In the genomic region with DNA sequence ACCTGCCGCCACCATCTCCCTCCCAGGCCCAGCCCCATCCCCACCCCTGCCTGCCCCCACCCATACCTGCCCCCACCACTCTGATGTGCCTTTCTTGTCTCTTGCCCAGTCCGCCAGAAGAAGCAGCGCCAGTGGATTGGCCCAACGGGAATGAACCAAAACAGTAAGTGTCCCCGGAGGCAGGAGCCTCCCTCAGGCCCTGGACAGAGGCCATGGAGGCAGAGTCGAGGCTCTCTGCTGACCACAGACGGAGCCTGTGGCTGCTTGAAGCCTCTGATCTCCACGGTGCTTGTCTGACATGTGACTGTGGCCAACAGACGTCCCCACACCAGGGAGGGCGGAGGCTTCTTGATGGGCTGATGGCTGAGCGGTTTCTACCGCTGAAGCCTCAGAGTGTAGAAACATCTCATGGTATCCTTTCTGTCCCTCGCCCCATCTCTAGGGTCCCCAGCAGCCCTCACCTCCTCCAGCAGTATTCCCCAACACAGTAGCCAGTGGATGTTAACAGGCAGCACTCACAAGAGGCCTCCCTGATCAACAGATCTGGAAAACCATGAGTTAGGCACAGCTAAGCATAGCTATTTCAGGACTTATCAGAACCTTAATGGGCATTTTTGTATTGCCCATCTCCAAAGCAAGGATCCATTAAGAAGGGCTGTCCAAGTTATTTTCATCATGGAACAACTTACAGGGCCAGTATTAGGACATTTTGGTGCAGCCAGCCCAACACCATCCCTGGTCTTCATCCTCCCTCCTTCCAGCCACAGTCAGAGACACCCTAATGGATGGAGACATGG, we compare ENCODE assay signal across 21 cellular contexts. TPM values are rescaled to one million over a fixed set of nuclear protein-coding genes. Genes with fewer than 3 reads are reported as not detected.
A peak's percentile ranks its signal among the peaks of the same experiment; 100 is the strongest.
DNase-seq lines count a peak whose midpoint lies in the region; ATAC-seq, FAIRE-seq and TF ChIP-seq lines count a peak whose summit lies in the region.
"Had no signal": no experiment of that assay in that cellular context is flagged by ENCODE, and none has a peak within 500 bp of the region (broad histone marks: within the 10 kb centered on the region; RNA-seq: fewer than 3 reads in every experiment).

No MANE protein-coding gene starts in this region.

- H4K20me1 ChIP-seq in PC-9 (ENCODE audit: insufficient read depth) (no peaks in the 10 kb centered on the region), K562 (replicated peaks; ENCODE audit: control insufficient read depth, insufficient read depth, low read length) (peaks cover 16% of the 10 kb centered on the region), mammary epithelial cell (ENCODE audit: insufficient read depth, low read length) (no peaks in the 10 kb centered on the region)

- H3K9me3 Mint-ChIP-seq in activated CD4-positive, alpha-beta T cell treated with anti-CD3 and anti-CD28 coated beads, Interleukin-2, amount 10 ng/mL, durations not matched to agents 7 days and 5 days = no peaks in the 10 kb centered on the region
- H3K9me3 Mint-ChIP-seq: naive B cell had no signal

- H3K9me3 ChIP-seq in PC-9 (ENCODE audit: insufficient read depth, low read depth) (no peaks in the 10 kb centered on the region), K562 (replicated peaks; ENCODE audit: control insufficient read depth, insufficient read depth, low read depth, low read length) (no peaks in the 10 kb centered on the region), trophoblast cell (ENCODE audit: insufficient read depth, low read depth, low read length) (peaks cover 2% of the 10 kb centered on the region), esophagus squamous epithelium (no peaks in the 10 kb centered on the region), mammary epithelial cell (replicated peaks; ENCODE audit: insufficient read depth, low read length) (no peaks in the 10 kb centered on the region)
- H3K9me3 ChIP-seq: A549, breast epithelium, esophagus muscularis mucosa, HAP-1, psoas muscle, tibial nerve had no signal

- H3K27me3 ChIP-seq in PC-9 (ENCODE audit: insufficient read depth, low read depth) (no peaks in the 10 kb centered on the region), K562 (ENCODE audit: control insufficient read depth in 2 of 2, insufficient read depth in 2 of 2, low read length in 2 of 2) (peaks cover 27 to 50% of the 10 kb centered on the region in 2 experiments), trophoblast cell (ENCODE audit: insufficient read depth, low read length) (no peaks in the 10 kb centered on the region), esophagus squamous epithelium (no peaks in the 10 kb centered on the region), mammary epithelial cell (ENCODE audit: insufficient read depth, low read length) (no peaks in the 10 kb centered on the region)
- H3K27me3 ChIP-seq: breast epithelium, dorsolateral prefrontal cortex, esophagus muscularis mucosa, tibial nerve had no signal

- H3K9me1 ChIP-seq in K562 (ENCODE audit: control insufficient read depth, insufficient read depth, low read length) = no peaks in the 10 kb centered on the region

- dilution Hi-C loops in mammary epithelial cell (cut with HindIII; ENCODE audit: low sequenced_read_pairs) = no loop called here

- TF ChIP-seq RAD21 in K562 (CRISPR knock-in tag; conservative IDR thresholded peaks at IDR 0.05 in 1 of 2, IDR thresholded peaks at IDR 0.05 in 1 of 2) = no peak

- H3K4ac ChIP-seq in trophoblast cell (ENCODE audit: low read depth, low read length) = no peak overlapping the region

- H2AFZ ChIP-seq in PC-9 (no peak overlapping the region), K562 (ENCODE audit: low read depth, low read length) (no peak overlapping the region), trophoblast cell (ENCODE audit: insufficient read depth, low read length, poor library complexity) (no peak overlapping the region), mammary epithelial cell (ENCODE audit: low read depth, low read length) (no peak overlapping the region)

- TF ChIP-seq POLR2A in K562 (conservative IDR thresholded peaks at IDR 0.05) (no peak), esophagus squamous epithelium (IDR thresholded peaks at IDR 0.05) (no peak)

- no peaks in the 10 kb centered on the region for H3F3A ChIP-seq in PC-9 (ENCODE audit: insufficient read depth, low read depth)

- no peak for TF ChIP-seq EP300 in K562 (IDR thresholded peaks at IDR 0.05; ENCODE audit: low read length)

- peaks cover 59% of the 10 kb centered on the region for H3K4me1 Mint-ChIP-seq in activated CD4-positive, alpha-beta T cell treated with anti-CD3 and anti-CD28 coated beads, Interleukin-2, amount 10 ng/mL, durations not matched to agents 7 days and 5 days

- in situ Hi-C loops in K562 (cut with MboI) = no loop called here
- in situ Hi-C loops in mammary epithelial cell (cut with MboI; ENCODE audit: low sequenced_read_pairs in 2 of 2) = no loop called here

- no peaks in the 10 kb centered on the region for H3K27me3 Mint-ChIP-seq in activated CD4-positive, alpha-beta T cell treated with anti-CD3 and anti-CD28 coated beads, Interleukin-2, amount 10 ng/mL, durations not matched to agents 7 days and 5 days
- H3K27me3 Mint-ChIP-seq: naive B cell had no signal

- peak; percentile 29; the same call in 2 of the 3 replicates for ATAC-seq in K562
- ATAC-seq: A549, psoas muscle had no signal

- FAIRE-seq in K562 (lab: Jason Lieb, UNC) = no peak
- FAIRE-seq: A549, GM19239 had no signal

- H3K18ac ChIP-seq in trophoblast cell (ENCODE audit: low read length) = no peak overlapping the region

- H3K14ac ChIP-seq in trophoblast cell (ENCODE audit: low read length) = no peak overlapping the region

- no peak overlapping the region for H4K8ac ChIP-seq in trophoblast cell (ENCODE audit: low read depth, low read length)

- 2% methylated on average over 12 of the region's 13 CpGs for WGBS in K562 (ENCODE audit: insufficient coverage, low coverage, missing lambda C conversion rate)
- WGBS in trophoblast cell (ENCODE audit: extremely low coverage, insufficient coverage, insufficient read length) = no CpG with 5 or more reads among the region's 13 CpGs
- WGBS in esophagus squamous epithelium, 2 donors = 68 to 93% methylated on average over 6 of the region's 13 CpGs
- 70% methylated on average over 8 of the region's 13 CpGs for WGBS in mammary epithelial cell (ENCODE audit: low coverage, missing lambda C conversion rate)

- peak overlapping the region; percentile 15 for H2BK12ac ChIP-seq in trophoblast cell (ENCODE audit: low read length)

- no peak overlapping the region for H2BK5ac ChIP-seq in trophoblast cell (ENCODE audit: low read depth, low read length, poor library complexity)

- TF ChIP-seq CTCF in PC-9 (conservative IDR thresholded peaks at IDR 0.05) (no peak), K562 (IDR thresholded peaks at IDR 0.05 in 2 of 3, conservative IDR thresholded peaks at IDR 0.05 in 1 of 3; ENCODE audit: insufficient read depth in 2 of 3, low read depth in 1 of 3, low read length in 3 of 3) (no peak), esophagus squamous epithelium (IDR thresholded peaks at IDR 0.05) (no peak), mammary epithelial cell (conservative IDR thresholded peaks at IDR 0.05 in 1 of 2, IDR thresholded peaks at IDR 0.05 in 1 of 2; ENCODE audit: extremely low read depth in 1 of 2, insufficient read depth in 1 of 2, low read depth in 1 of 2, low read length in 2 of 2) (no peak)

- no TSS peak for BruUV-seq in PC-9 (replicated peaks; lab: Mats Ljungman, UMichigan)
- BruUV-seq in K562 (replicated peaks; lab: Mats Ljungman, UMichigan) = no TSS peak
- no TSS peak for BruUV-seq in mammary epithelial cell (replicated peaks; lab: Mats Ljungman, UMichigan)

- H3K36me3 ChIP-seq in PC-9 (ENCODE audit: low read depth) = no peaks in the 10 kb centered on the region
- no peaks in the 10 kb centered on the region for H3K36me3 ChIP-seq in K562 (ENCODE audit: control insufficient read depth, insufficient read depth, low read length)
- H3K36me3 ChIP-seq in trophoblast cell (ENCODE audit: control insufficient read depth in 1 of 2, insufficient read depth in 2 of 2, low read length in 2 of 2) = peaks cover 0 to 2% of the 10 kb centered on the region in 2 experiments
- H3K36me3 ChIP-seq in esophagus squamous epithelium = peaks cover 0 to 20% (median 0%) of the 10 kb centered on the region in 3 donors
- no peaks in the 10 kb centered on the region for H3K36me3 ChIP-seq in mammary epithelial cell (ENCODE audit: insufficient read depth, low read length)
- H3K36me3 ChIP-seq: breast epithelium, HAP-1 had no signal

- H3K9me2 ChIP-seq in PC-9 (ENCODE audit: insufficient read depth) = no peaks in the 10 kb centered on the region

- H3K79me2 ChIP-seq in PC-9 (ENCODE audit: low read depth) (no peaks in the 10 kb centered on the region), K562 (ENCODE audit: control insufficient read depth, insufficient read depth, low read length) (no peaks in the 10 kb centered on the region), trophoblast cell (ENCODE audit: control insufficient read depth, insufficient read depth, low read length, poor library complexity) (peaks cover 2% of the 10 kb centered on the region), mammary epithelial cell (ENCODE audit: insufficient read depth, low read length) (no peaks in the 10 kb centered on the region)

- H3K27ac ChIP-seq in PC-9 (no peak overlapping the region), K562 (ENCODE audit: extremely low read depth, low read depth, low read length) (no peak overlapping the region), trophoblast cell (ENCODE audit: low read depth, low read length) (no peak overlapping the region), esophagus squamous epithelium (no peak overlapping the region), mammary epithelial cell (ENCODE audit: insufficient read depth, low read depth, low read length) (no peak overlapping the region)
- H3K27ac ChIP-seq: A549, breast epithelium, dorsolateral prefrontal cortex, esophagus muscularis mucosa, psoas muscle, tibial nerve had no signal

- intact Hi-C loops in PC-9 (cut with micrococcal nuclease; ENCODE audit: unreplicated experiment) = loop anchor here (5.0 kb wide), 1 partner anchor 137 kb away; no protein-coding TSS in a partner anchor
- intact Hi-C loops in K562 (cut with micrococcal nuclease) = no loop called here
- intact Hi-C loops in esophagus squamous epithelium (cut with DNase I) = loop anchor here (10.0 kb wide), 1 partner anchor 299 kb away; no protein-coding TSS in a partner anchor
- intact Hi-C loops in mammary epithelial cell (cut with micrococcal nuclease) = no loop called here

- no peak overlapping the region for H4K91ac ChIP-seq in trophoblast cell (ENCODE audit: low read depth, low read length)

- H3K4me2 ChIP-seq in PC-9 (peak overlapping the region; percentile 30), K562 (ENCODE audit: insufficient read depth, low read length) (no peak overlapping the region), trophoblast cell (ENCODE audit: low read length) (no peak overlapping the region), mammary epithelial cell (ENCODE audit: insufficient read depth, low read depth, low read length) (no peak overlapping the region)
- H3K4me2 ChIP-seq: A549 had no signal

- H3K27ac Mint-ChIP-seq in activated CD4-positive, alpha-beta T cell treated with anti-CD3 and anti-CD28 coated beads, Interleukin-2, amount 10 ng/mL, durations not matched to agents 7 days and 5 days = peak overlapping the region; percentile 9

- POLR2A ChIA-PET in activated CD4-positive, alpha-beta T cell treated with anti-CD3 and anti-CD28 coated beads, Interleukin-2, amount 10 ng/mL, durations not matched to agents 7 days and 5 days (lab: Charles Lee) = no interaction called here
- POLR2A ChIA-PET in PC-9 (lab: Charles Lee; ENCODE audit: unreplicated experiment) (interaction anchor here (1.0 kb wide), 1 partner anchor 210 kb away, joined by 7 read pairs; a partner anchor contains a TSS), K562 (lab: Yijun Ruan, JAX) (no interaction called here)

- H2AK5ac ChIP-seq in trophoblast cell (ENCODE audit: low read length) = peak overlapping the region; percentile 44

- H4K12ac ChIP-seq in trophoblast cell (ENCODE audit: low read depth, low read length) = no peak overlapping the region

- H3K79me1 ChIP-seq in trophoblast cell (ENCODE audit: low read length) = peaks cover 2% of the 10 kb centered on the region

- no peak overlapping the region for H3K23ac ChIP-seq in trophoblast cell (ENCODE audit: low read length)

- no peak for DNase-seq in activated CD4-positive, alpha-beta T cell treated with anti-CD3 and anti-CD28 coated beads, Interleukin-2, amount 10 ng/mL, durations not matched to agents 7 days and 5 days
- no peak for DNase-seq in activated CD4-positive, alpha-beta T cell treated with anti-CD3 and anti-CD28 coated beads for 1 hour
- no peak for DNase-seq in PC-9
- peak in 1 of 4 experiments; percentile 17 for DNase-seq in K562 (ENCODE audit: extremely low read depth in 1 of 4, low spot score in 3 of 4)
- no peak for DNase-seq in trophoblast cell
- DNase-seq in esophagus squamous epithelium (lab: John Stamatoyannopoulos, UW) = no peak
- no peak for DNase-seq in AG20443 (ENCODE audit: low spot score)
- DNase-seq in mammary epithelial cell = no peak
- DNase-seq: activated CD8-positive, alpha-beta memory T cell treated with anti-CD3 and anti-CD28 coated beads for 24 hours; dorsolateral prefrontal cortex; naive B cell; NCI-H1105 treated with DMSO at 0.1 percent for 48 hours; psoas muscle had no signal

- H3K4me3 Mint-ChIP-seq in activated CD4-positive, alpha-beta T cell treated with anti-CD3 and anti-CD28 coated beads, Interleukin-2, amount 10 ng/mL, durations not matched to agents 7 days and 5 days = no peak overlapping the region

- H3K4me1 ChIP-seq in PC-9 (replicated peaks; ENCODE audit: insufficient read depth) (peaks cover 14% of the 10 kb centered on the region; the same call in 1 of the 2 replicates), K562 (replicated peaks in 1 of 2; ENCODE audit: control insufficient read depth in 2 of 2, insufficient read depth in 2 of 2, low read length in 2 of 2) (peaks cover 7 to 19% of the 10 kb centered on the region in 2 experiments; a peak in 4 of 5 replicates), trophoblast cell (ENCODE audit: control insufficient read depth in 1 of 2, insufficient read depth in 2 of 2, low read length in 2 of 2) (peaks cover 13% of the 10 kb centered on the region in 2 experiments), esophagus squamous epithelium (peaks cover 8 to 15% (median 11%) of the 10 kb centered on the region in 3 donors), mammary epithelial cell (ENCODE audit: insufficient read depth, low read length) (no peaks in the 10 kb centered on the region)
- H3K4me1 ChIP-seq: breast epithelium, HAP-1, psoas muscle had no signal

- H2BK120ac ChIP-seq in trophoblast cell (ENCODE audit: insufficient read depth, low read length, poor library complexity) = no peak overlapping the region

- H3K9ac ChIP-seq in K562 (ENCODE audit: insufficient read depth in 1 of 2, low read depth in 2 of 2, low read length in 2 of 2) (no peak overlapping the region), trophoblast cell (ENCODE audit: low read length) (no peak overlapping the region), mammary epithelial cell (ENCODE audit: insufficient read depth, low read length) (no peak overlapping the region)

- CTCF ChIA-PET in activated CD4-positive, alpha-beta T cell treated with anti-CD3 and anti-CD28 coated beads, Interleukin-2, amount 10 ng/mL, durations not matched to agents 7 days and 5 days (lab: Charles Lee) = no interaction called here
- CTCF ChIA-PET in PC-9 (lab: Charles Lee) = no interaction called here
- CTCF ChIA-PET in K562 (lab: Yijun Ruan, JAX; ENCODE audit: low intra/inter-chr PET ratio) = no interaction called here
- CTCF ChIA-PET in mammary epithelial cell (lab: Charles Lee; ENCODE audit: low non-redundant PET) = no interaction called here

- H3K4me3 ChIP-seq in PC-9 (no peak overlapping the region), K562 (no peak overlapping the region), trophoblast cell (ENCODE audit: low read depth, low read length) (no peak overlapping the region), esophagus squamous epithelium (no peak overlapping the region), mammary epithelial cell (replicated peaks in 1 of 3; ENCODE audit: insufficient read depth in 1 of 3, low read depth in 2 of 3, low read length in 3 of 3) (no peak overlapping the region)
- H3K4me3 ChIP-seq: A549, breast epithelium, dorsolateral prefrontal cortex, esophagus muscularis mucosa, HAP-1, lung, psoas muscle, tibial nerve had no signal

- H3K36me3 Mint-ChIP-seq in activated CD4-positive, alpha-beta T cell treated with anti-CD3 and anti-CD28 coated beads, Interleukin-2, amount 10 ng/mL, durations not matched to agents 7 days and 5 days (ENCODE audit: low read depth) = peaks cover 84% of the 10 kb centered on the region
- H3K36me3 Mint-ChIP-seq: naive B cell had no signal

RNA-seq across cellular contexts. Expression of a gene that starts 21.7 kb away (rescaled TPM):
- total RNA-seq in activated CD4-positive, alpha-beta T cell treated with anti-CD3 and anti-CD28 coated beads, Interleukin-2, amount 10 ng/mL, durations not matched to agents 7 days and 5 days = 100 to 1,000 TPM; 379 to 405 TPM
- total RNA-seq in PC-9 (2021) (not detected in 2 replicates), K562 (2014; rRNA removed) (not detected in 2 replicates), K562 (2014; rRNA removed; fragmentation: Illumina TruSeq; extraction: Trizol) (not detected in 2 replicates), K562 (2015; rRNA removed; fragmentation: Illumina TruSeq; extraction: Trizol) (not detected in 2 replicates), K562 (2021) (0.35 and 0.40 TPM in 2 replicates), esophagus squamous epithelium (1 to 10 TPM in 3 of 4 donors, under 1 TPM in 1; 0.75 to 5.8 (median 2.2) TPM), mammary epithelial cell (not detected)
- total RNA-seq in K562 (2011; cell fraction: chromatin; rRNA removed; ENCODE audit: low replicate concordance) = not detected in 2 replicates
- not detected in 2 replicates for total RNA-seq in K562 (2011; cell fraction: nucleolus; rRNA removed)
- total RNA-seq in K562 (2011; cell fraction: nucleoplasm; rRNA removed) = not detected in 2 replicates
- polyA plus RNA-seq in K562 (2011; rRNA removed) (not detected in 2 replicates), K562 (2014; fragmentation: Illumina TruSeq; extraction: Trizol) (not detected in 2 replicates), K562 (2014; fragmentation: Nextera tagmentation; extraction: Ambion mirVana) (not detected), K562 (2014; rRNA removed) (not detected in 2 replicates), mammary epithelial cell (not detected)
- not detected in 2 replicates for polyA plus RNA-seq in K562 (2011; cell fraction: cytosol; rRNA removed)
- polyA plus RNA-seq in K562 (2011; cell fraction: nucleus; rRNA removed) = not detected in 2 replicates
- polyA plus RNA-seq in K562 (2012) = 0.05 and 0.08 TPM in 2 replicates
- polyA minus RNA-seq in K562 (2011; rRNA and poly(A)+ RNA removed) = not detected in 2 replicates
- polyA minus RNA-seq in K562 (2011; cell fraction: cytosol; rRNA and poly(A)+ RNA removed) = not detected in 2 replicates
- not detected in 2 replicates for polyA minus RNA-seq in K562 (2011; cell fraction: nucleus; rRNA and poly(A)+ RNA removed)
- 0.01 TPM in 1 of 2 replicates, not detected in the other for polyA plus RNA-seq in trophoblast cell (2013)
- polyA minus RNA-seq in mammary epithelial cell = not detected
- total RNA-seq: Daoy had no signal
- polyA plus RNA-seq: A549 had no signal

RNA-seq across cellular contexts. Expression of a gene that starts 37.3 kb away (rescaled TPM):
- 1 to 10 TPM; 5.5 to 5.8 TPM for total RNA-seq in activated CD4-positive, alpha-beta T cell treated with anti-CD3 and anti-CD28 coated beads, Interleukin-2, amount 10 ng/mL, durations not matched to agents 7 days and 5 days
- total RNA-seq in PC-9 (2021) (27.1 and 29.0 TPM in 2 replicates), K562 (2014; rRNA removed) (12.4 and 17.3 TPM in 2 replicates), K562 (2014; rRNA removed; fragmentation: Illumina TruSeq; extraction: Trizol) (6.7 and 7.1 TPM in 2 replicates), K562 (2015; rRNA removed; fragmentation: Illumina TruSeq; extraction: Trizol) (10.7 and 10.8 TPM in 2 replicates), K562 (2021) (23.9 and 29.8 TPM in 2 replicates), esophagus squamous epithelium (10 to 100 TPM; 12.6 to 23.5 (median 18.0) TPM), mammary epithelial cell (10 to 100 TPM; 10.7 to 17.1 TPM)
- total RNA-seq in K562 (2011; cell fraction: chromatin; rRNA removed; ENCODE audit: low replicate concordance) = 39.7 and 60.4 TPM in 2 replicates
- total RNA-seq in K562 (2011; cell fraction: nucleolus; rRNA removed) = 29.2 and 34.2 TPM in 2 replicates
- total RNA-seq in K562 (2011; cell fraction: nucleoplasm; rRNA removed) = 49.8 and 67.2 TPM in 2 replicates
- polyA plus RNA-seq in K562 (2011; rRNA removed) (11.5 and 15.1 TPM in 2 replicates), K562 (2014; fragmentation: Illumina TruSeq; extraction: Trizol) (12.8 and 17.1 TPM in 2 replicates), K562 (2014; fragmentation: Nextera tagmentation; extraction: Ambion mirVana) (under 1 TPM; 0.62 to 0.96 TPM), K562 (2014; rRNA removed) (16.4 and 18.2 TPM in 2 replicates), mammary epithelial cell (9.9 TPM)
- polyA plus RNA-seq in K562 (2011; cell fraction: cytosol; rRNA removed) = 11.9 and 17.4 TPM in 2 replicates
- polyA plus RNA-seq in K562 (2011; cell fraction: nucleus; rRNA removed) = 21.3 and 30.6 TPM in 2 replicates
- 15.8 and 22.0 TPM in 2 replicates for polyA plus RNA-seq in K562 (2012)
- 7.0 and 7.7 TPM in 2 replicates for polyA minus RNA-seq in K562 (2011; rRNA and poly(A)+ RNA removed)
- 8.0 and 9.2 TPM in 2 replicates for polyA minus RNA-seq in K562 (2011; cell fraction: cytosol; rRNA and poly(A)+ RNA removed)
- 9.4 and 13.2 TPM in 2 replicates for polyA minus RNA-seq in K562 (2011; cell fraction: nucleus; rRNA and poly(A)+ RNA removed)
- 26.9 and 27.6 TPM in 2 replicates for polyA plus RNA-seq in trophoblast cell (2013)
- 9.6 TPM for polyA minus RNA-seq in mammary epithelial cell

Comparison
In these comparisons a context has a peak if more than half of its experiments do, and no peak if none do; other contexts are left out.
1. RNA of a gene that starts 21.7 kb away (total RNA-seq): 379 to 405 TPM in activated CD4-positive, alpha-beta T cell treated with anti-CD3 and anti-CD28 coated beads, Interleukin-2, amount 10 ng/mL, durations not matched to agents 7 days and 5 days; 0.75 to 5.8 TPM in esophagus squamous epithelium, not detected in PC-9, 0.35 to 0.40 TPM in K562 and not detected in mammary epithelial cell; every median in the first group is over 10 times any median in the second.
2. intact Hi-C loops: an anchor here in PC-9 (5.0 kb wide) and esophagus squamous epithelium (10.0 kb wide); none called in K562 and mammary epithelial cell.